8 cellular contexts compared by ENCODE assay signal in the genomic region with DNA sequence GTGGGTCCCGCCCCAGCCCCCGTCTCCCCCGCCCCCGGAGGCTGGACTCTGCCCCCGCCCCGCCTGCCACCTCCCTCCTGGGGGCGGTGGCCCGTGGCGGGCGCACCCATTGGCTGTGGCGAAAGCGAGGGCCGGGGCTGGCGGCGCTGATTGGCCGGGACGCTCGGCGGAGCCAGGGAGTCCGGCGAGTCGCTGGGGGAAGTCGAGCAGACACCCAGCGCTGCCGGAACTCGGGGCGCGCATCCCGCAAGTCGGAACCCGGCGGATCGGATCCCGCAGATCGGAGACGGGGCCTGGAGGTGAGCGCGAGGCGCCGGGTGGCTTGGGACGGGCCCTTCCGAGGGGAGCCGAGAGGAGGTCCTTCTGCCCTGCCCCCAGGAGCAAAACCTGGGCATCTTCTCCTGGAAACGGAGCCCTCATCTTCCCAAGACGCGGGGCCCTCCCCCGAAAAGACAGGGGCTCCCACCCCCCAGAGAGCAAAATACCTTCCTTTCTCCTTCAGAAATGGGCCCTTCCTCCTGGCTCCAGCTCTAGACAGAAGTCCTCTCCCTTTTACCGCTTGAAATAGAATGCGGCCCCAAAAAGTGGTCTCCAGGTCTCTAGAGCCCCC. TPM values are rescaled to one million over a fixed set of nuclear protein-coding genes. Genes with fewer than 3 reads are reported as not detected.
DNase-seq lines count a peak whose midpoint lies in the region; ATAC-seq, FAIRE-seq and TF ChIP-seq lines count a peak whose summit lies in the region.

Gene ABAT, plus strand, starts transcription at position 205 of the 610 bp plus-strand sequence. CDS start 61,123 bp downstream, outside the sequence.

- no peaks in the 10 kb centered on the region for H3K9me3 Mint-ChIP-seq in central memory CD8-positive, alpha-beta T cell

- H3K9me1 ChIP-seq in keratinocyte (ENCODE audit: control insufficient read depth, extremely low read depth, insufficient read depth, low read length), result peaks cover 2% of the 10 kb centered on the region

- no peaks in the 10 kb centered on the region for H4K20me1 ChIP-seq in keratinocyte (ENCODE audit: control insufficient read depth, extremely low read depth, insufficient read depth, low read length)

- H3K27me3 Mint-ChIP-seq in central memory CD8-positive, alpha-beta T cell, result no peaks in the 10 kb centered on the region

- peak within 1 kb of the TSS; percentile 88 for H3K4me2 ChIP-seq in keratinocyte (ENCODE audit: control insufficient read depth, extremely low read depth, insufficient read depth, low read depth, low read length)

- no peaks in the 10 kb centered on the region for H3K27me3 ChIP-seq in keratinocyte (ENCODE audit: control insufficient read depth, extremely low read depth, insufficient read depth, low read length)

- dilution Hi-C loops in keratinocyte (cut with MboI; ENCODE audit: extremely low pct_ligation_motif_present, low sequenced_read_pairs), result no loop called here

- peak; percentile 96 for ATAC-seq in GM18861 (IDR thresholded peaks at IDR 0.05; ENCODE audit: unreplicated experiment)
- ATAC-seq in HG03064 (IDR thresholded peaks at IDR 0.05; ENCODE audit: low read depth, unreplicated experiment), result peak; percentile 99
- peak; percentile 98 for ATAC-seq in central memory CD8-positive, alpha-beta T cell (replicated peaks; ENCODE audit: extremely low read depth, poor library complexity, severe bottlenecking)

- H3K79me2 ChIP-seq in keratinocyte (ENCODE audit: control insufficient read depth, insufficient read depth, low read length), result no peaks in the 10 kb centered on the region

- peak within 1 kb of the TSS; percentile 70 for H3K9ac ChIP-seq in keratinocyte (ENCODE audit: control insufficient read depth, extremely low read depth, insufficient read depth, low read length)

- H3K4me3 Mint-ChIP-seq in central memory CD8-positive, alpha-beta T cell, result peak within 1 kb of the TSS; percentile 90

- peaks cover 8% of the 10 kb centered on the region for H3K36me3 Mint-ChIP-seq in central memory CD8-positive, alpha-beta T cell (ENCODE audit: insufficient read depth)

- H2AFZ ChIP-seq in keratinocyte (ENCODE audit: control insufficient read depth, low read length), result peak within 1 kb of the TSS; percentile 91

- DNase-seq in ACHN, result peak; percentile 90
- peak; percentile 90 for DNase-seq in NCI-H2196 (lab: John Stamatoyannopoulos, UW; ENCODE audit: unreplicated experiment)
- DNase-seq in activated CD4-positive, CD25-positive, alpha-beta regulatory T cell treated with anti-CD3 and anti-CD28 coated beads, Interleukin-2, amount 50 U/mL, for 16 hours (ENCODE audit: low read depth, low spot score), result peak; percentile 73
- DNase-seq in central memory CD8-positive, alpha-beta T cell (ENCODE audit: low spot score in 2 of 2), result peak; percentile 79 to 81
- DNase-seq in keratinocyte (ENCODE audit: low read depth, low spot score), result no peak
- peak; percentile 80 to 81 for DNase-seq in stimulated activated CD4-positive, alpha-beta T cell treated with anti-CD3 and anti-CD28 coated beads, Interleukin-15, amount 100 ng/mL, for 1 hour (ENCODE audit: low read depth in 1 of 2, low spot score in 1 of 2)

- no peak for TF ChIP-seq CTCF in keratinocyte (optimal IDR thresholded peaks at IDR 0.05 in 1 of 3, IDR thresholded peaks at IDR 0.05 in 1 of 3, conservative IDR thresholded peaks at IDR 0.05 in 1 of 3; ENCODE audit: extremely low read depth in 1 of 3, insufficient read depth in 2 of 3, low read length in 3 of 3)

- H3K4me3 ChIP-seq in keratinocyte (ENCODE audit: control insufficient read depth in 2 of 3, extremely low read depth in 1 of 3, insufficient read depth in 2 of 3, low read depth in 1 of 3, low read length in 3 of 3), result peak within 1 kb of the TSS; percentile 73 to 81 (median 79)

- no peak for FAIRE-seq in keratinocyte (lab: Jason Lieb, UNC)

- H3K27ac ChIP-seq in keratinocyte (ENCODE audit: control insufficient read depth, insufficient read depth, low read length), result no peak within 1 kb of the TSS

- H3K9me3 ChIP-seq in keratinocyte (ENCODE audit: control insufficient read depth, low read depth, low read length), result no peaks in the 10 kb centered on the region

- H3K36me3 ChIP-seq in keratinocyte (ENCODE audit: control insufficient read depth in 2 of 2, extremely low read depth in 1 of 2, insufficient read depth in 2 of 2, low read length in 2 of 2), result no peaks in the 10 kb centered on the region

- peak within 1 kb of the TSS; percentile 70 for H3K27ac Mint-ChIP-seq in central memory CD8-positive, alpha-beta T cell (ENCODE audit: low read depth)

- in situ Hi-C loops in ACHN (cut with HindIII; ENCODE audit: low pct_ligation_motif_present, low pct_unique_long_range_greater_than_20kb, low sequenced_read_pairs), result no loop called here

- H3K4me1 Mint-ChIP-seq in central memory CD8-positive, alpha-beta T cell, result peaks cover 21% of the 10 kb centered on the region

- peaks cover 42% of the 10 kb centered on the region for H3K4me1 ChIP-seq in keratinocyte (ENCODE audit: control insufficient read depth, extremely low read depth, insufficient read depth, low read length)

RNA-seq across cellular contexts. Expression of gene ABAT, which starts in this region (rescaled TPM):
- 11.8 to 16.8 TPM (median 13.7 TPM) in 3 replicates for polyA plus RNA-seq in keratinocyte
- polyA plus RNA-seq in keratinocyte (2011; ENCODE audit: low read depth), result 5.5 TPM
- 13.0 and 15.7 TPM in 2 replicates for polyA plus RNA-seq in keratinocyte (2011; cell fraction: cytosol; rRNA removed)
- 28.8 and 29.8 TPM in 2 replicates for polyA plus RNA-seq in keratinocyte (2011; cell fraction: nucleus; rRNA removed)
- polyA plus RNA-seq in keratinocyte (2012; ENCODE audit: low replicate concordance), result 2.9 and 11.8 TPM in 2 replicates
- polyA minus RNA-seq in keratinocyte, result 11.7 to 17.1 TPM (median 13.6 TPM) in 3 replicates
- 11.1 TPM for polyA minus RNA-seq in keratinocyte (2011; cell fraction: cytosol; rRNA and poly(A)+ RNA removed)
- 14.1 and 17.6 TPM in 2 replicates for polyA minus RNA-seq in keratinocyte (2011; cell fraction: nucleus; rRNA and poly(A)+ RNA removed)
